8 cellular contexts compared by ENCODE assay signal in genomic region chr2:242089213-242089549, GRCh38.
DNase-seq lines count a peak whose midpoint lies in the region; ATAC-seq and TF ChIP-seq lines count a peak whose summit lies in the region.
"Not testable (repeated sequence)": the region's sequence is repeated elsewhere in the genome, so short reads cannot be mapped to it uniquely, and the experiment has no call there.

No MANE protein-coding gene starts in this region.

- not testable (repeated sequence) for ATAC-seq in natural killer cell treated with Interleukin-12 subunit alpha and Interleukin-12 subunit beta and Interleukin-15 and Interleukin-18, amount 100 ng/mL, for 72 hours; stimulated activated effector memory CD8-positive, alpha-beta T cell treated with anti-CD3 and anti-CD28 coated beads, Interleukin-12 subunit alpha, Interleukin-12 subunit beta, amount 100 ng/mL, for 72 hours

- not testable (repeated sequence) for H3K4me1 ChIP-seq in A673 (ENCODE audit: insufficient read depth, low read length, poor library complexity, severe bottlenecking); H9 (ENCODE audit: insufficient read depth, low read length); SJCRH30; effector memory CD4-positive, alpha-beta T cell (ENCODE audit: control insufficient read depth, insufficient read depth, low read length, poor library complexity, severe bottlenecking)

- H3K4me3 ChIP-seq in A673 (ENCODE audit: low read depth, low read length, poor library complexity, severe bottlenecking) = peak overlapping the region; percentile 59
- peak overlapping the region; percentile 96 for H3K4me3 ChIP-seq in SJCRH30
- peak overlapping the region; percentile 68 for H3K4me3 ChIP-seq in effector memory CD4-positive, alpha-beta T cell (ENCODE audit: insufficient read depth, low read depth, low read length, poor library complexity, severe bottlenecking)
- H3K4me3 ChIP-seq in iPS-11a (ENCODE audit: low read depth, low read length) = peak overlapping the region; percentile 57

- CTCF ChIA-PET in A673 (lab: Charles Lee); activated naive CD4-positive, alpha-beta T cell treated with anti-CD3 and anti-CD28 coated beads, Interleukin-2, amount 10 ng/mL, durations not matched to agents 7 days and 5 days (lab: Charles Lee): not testable (repeated sequence)

- not testable (repeated sequence) for H2BK5ac ChIP-seq in H9 (ENCODE audit: insufficient read length, low read length)

- not testable (repeated sequence) for H3K9me3 Mint-ChIP-seq in H9; activated naive CD4-positive, alpha-beta T cell treated with anti-CD3 and anti-CD28 coated beads, Interleukin-2, amount 10 ng/mL, durations not matched to agents 7 days and 5 days; natural killer cell treated with Interleukin-12 subunit alpha and Interleukin-12 subunit beta and Interleukin-15 and Interleukin-18, amount 100 ng/mL, for 72 hours; stimulated activated effector memory CD8-positive, alpha-beta T cell treated with anti-CD3 and anti-CD28 coated beads, Interleukin-12 subunit alpha, Interleukin-12 subunit beta, amount 100 ng/mL, for 72 hours

- not testable (repeated sequence) for H3K9ac ChIP-seq in H9 (ENCODE audit: extremely low read depth, insufficient read length, low read length)

- not testable (repeated sequence) for TF ChIP-seq CTCF in A673 (conservative IDR thresholded peaks at IDR 0.05; ENCODE audit: low read depth, low read length); H9 (conservative IDR thresholded peaks at IDR 0.05)

- POLR2A ChIA-PET in A673 (lab: Charles Lee; ENCODE audit: low non-redundant PET) = not testable (repeated sequence)

- peaks cover 38% of the 10 kb centered on the region for H3K27me3 Mint-ChIP-seq in H9 (ENCODE audit: low read depth)
- H3K27me3 Mint-ChIP-seq in activated naive CD4-positive, alpha-beta T cell treated with anti-CD3 and anti-CD28 coated beads, Interleukin-2, amount 10 ng/mL, durations not matched to agents 7 days and 5 days = peaks cover 18% of the 10 kb centered on the region
- not testable (repeated sequence) for H3K27me3 Mint-ChIP-seq in natural killer cell treated with Interleukin-12 subunit alpha and Interleukin-12 subunit beta and Interleukin-15 and Interleukin-18, amount 100 ng/mL, for 72 hours

- DNase-seq in A673 (ENCODE audit: low spot score); H9; SJCRH30; activated naive CD4-positive, alpha-beta T cell treated with anti-CD3 and anti-CD28 coated beads, Interleukin-2, amount 10 ng/mL, durations not matched to agents 7 days and 5 days; effector memory CD4-positive, alpha-beta T cell; natural killer cell treated with Interleukin-12 subunit alpha and Interleukin-12 subunit beta and Interleukin-15 and Interleukin-18, amount 100 ng/mL, for 72 hours (ENCODE audit: low spot score); stimulated activated effector memory CD8-positive, alpha-beta T cell treated with anti-CD3 and anti-CD28 coated beads, Interleukin-12 subunit alpha, Interleukin-12 subunit beta, amount 100 ng/mL, for 72 hours (ENCODE audit: low spot score in 2 of 2): not testable (repeated sequence)

- H2BK15ac ChIP-seq in H9 (ENCODE audit: low read depth, low read length) = not testable (repeated sequence)

- not testable (repeated sequence) for H3K79me2 ChIP-seq in H9 (ENCODE audit: insufficient read depth, low read length)

- H3K27me3 ChIP-seq in A673 (replicated peaks; ENCODE audit: insufficient read depth, low read depth, low read length, poor library complexity); H9 (ENCODE audit: insufficient read depth, low read length); SJCRH30; effector memory CD4-positive, alpha-beta T cell (replicated peaks; ENCODE audit: control insufficient read depth, insufficient read depth, low read length, poor library complexity, severe bottlenecking): not testable (repeated sequence)

- not testable (repeated sequence) for H3K56ac ChIP-seq in H9 (ENCODE audit: insufficient read length, low read depth, low read length)

- H3K14ac ChIP-seq in H9 (ENCODE audit: insufficient read depth, low read length) = not testable (repeated sequence)

- not testable (repeated sequence) for H2BK20ac ChIP-seq in H9 (ENCODE audit: low read depth, low read length, poor library complexity, severe bottlenecking)

- peaks cover 6 to 19% of the 10 kb centered on the region in 2 experiments for H3K4me1 Mint-ChIP-seq in H9
- peaks cover 31% of the 10 kb centered on the region for H3K4me1 Mint-ChIP-seq in activated naive CD4-positive, alpha-beta T cell treated with anti-CD3 and anti-CD28 coated beads, Interleukin-2, amount 10 ng/mL, durations not matched to agents 7 days and 5 days
- H3K4me1 Mint-ChIP-seq in natural killer cell treated with Interleukin-12 subunit alpha and Interleukin-12 subunit beta and Interleukin-15 and Interleukin-18, amount 100 ng/mL, for 72 hours (ENCODE audit: low read depth in 2 of 2) = peaks cover 19 to 40% of the 10 kb centered on the region in 2 donors
- peaks cover 32% of the 10 kb centered on the region for H3K4me1 Mint-ChIP-seq in stimulated activated effector memory CD8-positive, alpha-beta T cell treated with anti-CD3 and anti-CD28 coated beads, Interleukin-12 subunit alpha, Interleukin-12 subunit beta, amount 100 ng/mL, for 72 hours

- BruUV-seq in A673 (replicated peaks; lab: Mats Ljungman, UMichigan) = not testable (repeated sequence)

- peak overlapping the region; percentile 84 to 89 for H3K4me3 Mint-ChIP-seq in H9
- H3K4me3 Mint-ChIP-seq in activated naive CD4-positive, alpha-beta T cell treated with anti-CD3 and anti-CD28 coated beads, Interleukin-2, amount 10 ng/mL, durations not matched to agents 7 days and 5 days = peak overlapping the region; percentile 85
- peak overlapping the region; percentile 84 for H3K4me3 Mint-ChIP-seq in natural killer cell treated with Interleukin-12 subunit alpha and Interleukin-12 subunit beta and Interleukin-15 and Interleukin-18, amount 100 ng/mL, for 72 hours
- H3K4me3 Mint-ChIP-seq in stimulated activated effector memory CD8-positive, alpha-beta T cell treated with anti-CD3 and anti-CD28 coated beads, Interleukin-12 subunit alpha, Interleukin-12 subunit beta, amount 100 ng/mL, for 72 hours = peak overlapping the region; percentile 87

- not testable (repeated sequence) for H3K79me1 ChIP-seq in H9 (ENCODE audit: insufficient read depth, low read depth, low read length, poor library complexity, severe bottlenecking)

- not testable (repeated sequence) for H3K36me3 ChIP-seq in A673 (ENCODE audit: insufficient read depth, low read length, poor library complexity, severe bottlenecking); SJCRH30; effector memory CD4-positive, alpha-beta T cell (ENCODE audit: control insufficient read depth, insufficient read depth, low read length)

- not testable (repeated sequence) for H4K91ac ChIP-seq in H9 (ENCODE audit: insufficient read length, low read depth, low read length)

- not testable (repeated sequence) for H3T11ph ChIP-seq in H9 (ENCODE audit: low read length)

- H3K23ac ChIP-seq in H9 (ENCODE audit: insufficient read length, low read depth, low read length) = not testable (repeated sequence)

- H3K23me2 ChIP-seq in H9 (ENCODE audit: insufficient read length, low read depth, low read length, poor library complexity, severe bottlenecking) = not testable (repeated sequence)

- not testable (repeated sequence) for H3K9me3 ChIP-seq in A673 (ENCODE audit: low read depth, low read length, poor library complexity, severe bottlenecking); H9 (ENCODE audit: control insufficient read depth, low read depth, low read length); SJCRH30 (replicated peaks); effector memory CD4-positive, alpha-beta T cell (ENCODE audit: control insufficient read depth, low read length)

- H3K27ac ChIP-seq in A673 (ENCODE audit: low read depth, low read length, poor library complexity, severe bottlenecking); H9 (ENCODE audit: insufficient read length, low read depth, low read length); SJCRH30; effector memory CD4-positive, alpha-beta T cell (ENCODE audit: insufficient read depth, low read length, poor library complexity, severe bottlenecking): not testable (repeated sequence)

- intact Hi-C loops in A673 (cut with micrococcal nuclease; ENCODE audit: unreplicated experiment) = not testable (repeated sequence)

- not testable (repeated sequence) for H4K20me1 ChIP-seq in H9 (ENCODE audit: control insufficient read depth, insufficient read depth, insufficient read length)

- not testable (repeated sequence) for H2BK120ac ChIP-seq in H9 (ENCODE audit: low read depth, low read length, poor library complexity, severe bottlenecking)

- H3K36me3 Mint-ChIP-seq in H9 (ENCODE audit: insufficient read depth in 1 of 3, low read depth in 3 of 3); activated naive CD4-positive, alpha-beta T cell treated with anti-CD3 and anti-CD28 coated beads, Interleukin-2, amount 10 ng/mL, durations not matched to agents 7 days and 5 days; natural killer cell treated with Interleukin-12 subunit alpha and Interleukin-12 subunit beta and Interleukin-15 and Interleukin-18, amount 100 ng/mL, for 72 hours; stimulated activated effector memory CD8-positive, alpha-beta T cell treated with anti-CD3 and anti-CD28 coated beads, Interleukin-12 subunit alpha, Interleukin-12 subunit beta, amount 100 ng/mL, for 72 hours: not testable (repeated sequence)

- H2AK5ac ChIP-seq in H9 (ENCODE audit: insufficient read length, low read length) = not testable (repeated sequence)

- WGBS in H9 (ENCODE audit: extremely low coverage, insufficient read length, low lambda C conversion rate) = no CpG with 5 or more reads among the region's 20 CpGs

- H4K5ac ChIP-seq in H9 (ENCODE audit: insufficient read length, low read depth, low read length) = not testable (repeated sequence)

- H3K4me2 ChIP-seq in H9 (ENCODE audit: insufficient read depth, insufficient read length, low read length) = not testable (repeated sequence)

- not testable (repeated sequence) for H3K27ac Mint-ChIP-seq in H9; activated naive CD4-positive, alpha-beta T cell treated with anti-CD3 and anti-CD28 coated beads, Interleukin-2, amount 10 ng/mL, durations not matched to agents 7 days and 5 days
- H3K27ac Mint-ChIP-seq in natural killer cell treated with Interleukin-12 subunit alpha and Interleukin-12 subunit beta and Interleukin-15 and Interleukin-18, amount 100 ng/mL, for 72 hours = peak overlapping the region; percentile 22 to 53
- H3K27ac Mint-ChIP-seq in stimulated activated effector memory CD8-positive, alpha-beta T cell treated with anti-CD3 and anti-CD28 coated beads, Interleukin-12 subunit alpha, Interleukin-12 subunit beta, amount 100 ng/mL, for 72 hours = peak overlapping the region; percentile 94

- not testable (repeated sequence) for H2BK12ac ChIP-seq in H9 (ENCODE audit: insufficient read length, low read depth, low read length)

- H2AFZ ChIP-seq in H9 (ENCODE audit: low read length) = not testable (repeated sequence)

- H3K18ac ChIP-seq in H9 (ENCODE audit: insufficient read length, low read depth, low read length) = not testable (repeated sequence)

- not testable (repeated sequence) for H3K4ac ChIP-seq in H9 (ENCODE audit: low read depth, low read length)

- not testable (repeated sequence) for H4K8ac ChIP-seq in H9 (replicated peaks; ENCODE audit: insufficient read length, low read depth, low read length)
